3 cellular contexts compared by ENCODE assay signal in the genomic region with DNA sequence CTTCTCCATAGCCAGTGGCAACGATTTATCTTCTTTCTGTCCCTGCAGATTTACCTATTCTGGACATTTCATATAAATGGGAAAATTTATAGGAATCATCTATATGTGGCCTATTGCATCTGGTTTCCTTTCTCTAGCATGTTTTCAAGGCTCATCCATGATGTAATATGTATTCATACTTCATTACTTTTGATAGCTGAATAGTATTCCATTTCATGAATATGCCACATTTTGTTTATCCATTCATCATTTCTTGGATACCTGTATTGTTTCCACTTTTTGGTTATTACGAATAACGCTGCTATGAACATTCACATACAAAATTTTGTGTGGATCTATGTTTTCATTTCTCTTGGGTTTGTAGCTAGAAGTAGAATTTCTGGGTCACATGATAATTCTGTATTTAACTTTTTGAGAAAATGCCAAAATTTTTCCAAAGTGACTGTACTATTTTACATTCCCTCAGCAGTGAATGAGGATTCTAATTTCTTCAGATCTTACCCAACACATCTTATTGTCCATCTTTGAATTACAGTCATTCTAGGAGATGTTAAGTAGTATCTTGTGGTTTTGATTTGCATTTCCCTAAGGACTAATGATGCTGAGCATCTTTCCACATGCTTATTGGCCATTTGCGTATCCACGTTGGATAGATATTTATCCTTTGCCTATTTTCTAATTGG.
TF ChIP-seq lines count a peak whose summit lies in the region.

No MANE protein-coding gene starts in this region.

TF ChIP-seq in SK-N-SH treated with all-trans-retinoic acid at 6 μM for 48 hours, 23 proteins besides CTCF, POLR2A, EP300 and RAD21:
- TF ChIP-seq BACH2 (CRISPR knock-in tag; IDR thresholded peaks at IDR 0.05; ENCODE audit: borderline replicate concordance), result no peak
- TF ChIP-seq ZNF8 (CRISPR knock-in tag; IDR thresholded peaks at IDR 0.05), result peak; percentile 52; the same call in 1 of the 2 replicates
TF ChIP-seq in SK-N-SH treated with all-trans-retinoic acid at 6 μM for 48 hours: peak in this region for 1.

TF ChIP-seq in SK-N-SH, 30 proteins besides CTCF, POLR2A, EP300 and RAD21:
- TF ChIP-seq NFIC (IDR thresholded peaks at IDR 0.05; ENCODE audit: borderline replicate concordance) (no peak), JUND (IDR thresholded peaks at IDR 0.05) (no peak), RXRA (IDR thresholded peaks at IDR 0.05; ENCODE audit: borderline replicate concordance, low read depth) (no peak), RCOR1 (IDR thresholded peaks at IDR 0.05; ENCODE audit: low read length) (no peak), TCF12 (IDR thresholded peaks at IDR 0.05) (no peak), SIN3A (IDR thresholded peaks at IDR 0.05; ENCODE audit: borderline replicate concordance, low read depth, low read length) (no peak), MEF2A (IDR thresholded peaks at IDR 0.05; ENCODE audit: borderline replicate concordance, low read depth) (no peak)
- TF ChIP-seq, protein P1, sequence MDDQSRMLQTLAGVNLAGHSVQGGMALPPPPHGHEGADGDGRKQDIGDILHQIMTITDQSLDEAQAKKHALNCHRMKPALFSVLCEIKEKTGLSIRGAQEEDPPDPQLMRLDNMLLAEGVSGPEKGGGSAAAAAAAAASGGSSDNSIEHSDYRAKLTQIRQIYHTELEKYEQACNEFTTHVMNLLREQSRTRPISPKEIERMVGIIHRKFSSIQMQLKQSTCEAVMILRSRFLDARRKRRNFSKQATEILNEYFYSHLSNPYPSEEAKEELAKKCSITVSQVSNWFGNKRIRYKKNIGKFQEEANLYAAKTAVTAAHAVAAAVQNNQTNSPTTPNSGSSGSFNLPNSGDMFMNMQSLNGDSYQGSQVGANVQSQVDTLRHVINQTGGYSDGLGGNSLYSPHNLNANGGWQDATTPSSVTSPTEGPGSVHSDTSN (IDR thresholded peaks at IDR 0.05), result no peak
- TF ChIP-seq, protein P2, sequence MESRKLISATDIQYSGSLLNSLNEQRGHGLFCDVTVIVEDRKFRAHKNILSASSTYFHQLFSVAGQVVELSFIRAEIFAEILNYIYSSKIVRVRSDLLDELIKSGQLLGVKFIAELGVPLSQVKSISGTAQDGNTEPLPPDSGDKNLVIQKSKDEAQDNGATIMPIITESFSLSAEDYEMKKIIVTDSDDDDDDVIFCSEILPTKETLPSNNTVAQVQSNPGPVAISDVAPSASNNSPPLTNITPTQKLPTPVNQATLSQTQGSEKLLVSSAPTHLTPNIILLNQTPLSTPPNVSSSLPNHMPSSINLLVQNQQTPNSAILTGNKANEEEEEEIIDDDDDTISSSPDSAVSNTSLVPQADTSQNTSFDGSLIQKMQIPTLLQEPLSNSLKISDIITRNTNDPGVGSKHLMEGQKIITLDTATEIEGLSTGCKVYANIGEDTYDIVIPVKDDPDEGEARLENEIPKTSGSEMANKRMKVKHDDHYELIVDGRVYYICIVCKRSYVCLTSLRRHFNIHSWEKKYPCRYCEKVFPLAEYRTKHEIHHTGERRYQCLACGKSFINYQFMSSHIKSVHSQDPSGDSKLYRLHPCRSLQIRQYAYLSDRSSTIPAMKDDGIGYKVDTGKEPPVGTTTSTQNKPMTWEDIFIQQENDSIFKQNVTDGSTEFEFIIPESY (IDR thresholded peaks at IDR 0.05; ENCODE audit: borderline replicate concordance, low read depth), result no peak
TF ChIP-seq in SK-N-SH: peak in this region for 0.

TF ChIP-seq in HepG2, 621 proteins besides CTCF, POLR2A, EP300 and RAD21:
- TF ChIP-seq ZNF577 (CRISPR knock-in tag; IDR thresholded peaks at IDR 0.05; ENCODE audit: borderline replicate concordance, low read depth) (no peak), NCOR1 (IDR thresholded peaks at IDR 0.05; ENCODE audit: borderline replicate concordance, low read length) (no peak), ZNF629 (CRISPR knock-in tag; conservative IDR thresholded peaks at IDR 0.05) (no peak), ZNF367 (CRISPR knock-in tag; IDR thresholded peaks at IDR 0.05; ENCODE audit: borderline replicate concordance) (no peak), KAT7 (CRISPR knock-in tag; IDR thresholded peaks at IDR 0.05; ENCODE audit: borderline replicate concordance) (no peak), ZNF850 (CRISPR knock-in tag; conservative IDR thresholded peaks at IDR 0.05) (no peak), NFE2L1 (CRISPR knock-in tag; IDR thresholded peaks at IDR 0.05; ENCODE audit: borderline replicate concordance) (no peak), MATR3 (CRISPR knock-in tag; IDR thresholded peaks at IDR 0.05) (no peak), FOSL1 (CRISPR knock-in tag; IDR thresholded peaks at IDR 0.05; ENCODE audit: borderline replicate concordance) (no peak), SMARCC2 (IDR thresholded peaks at IDR 0.05) (no peak), PPARG (CRISPR knock-in tag; conservative IDR thresholded peaks at IDR 0.05) (no peak), LCORL (IDR thresholded peaks at IDR 0.05) (no peak), LCORL (CRISPR knock-in tag; IDR thresholded peaks at IDR 0.05) (no peak), ZNF558 (CRISPR knock-in tag; IDR thresholded peaks at IDR 0.05; ENCODE audit: borderline replicate concordance) (no peak), CHD4 (IDR thresholded peaks at IDR 0.05; ENCODE audit: borderline replicate concordance, low read length) (no peak)
- TF ChIP-seq, protein P3, sequence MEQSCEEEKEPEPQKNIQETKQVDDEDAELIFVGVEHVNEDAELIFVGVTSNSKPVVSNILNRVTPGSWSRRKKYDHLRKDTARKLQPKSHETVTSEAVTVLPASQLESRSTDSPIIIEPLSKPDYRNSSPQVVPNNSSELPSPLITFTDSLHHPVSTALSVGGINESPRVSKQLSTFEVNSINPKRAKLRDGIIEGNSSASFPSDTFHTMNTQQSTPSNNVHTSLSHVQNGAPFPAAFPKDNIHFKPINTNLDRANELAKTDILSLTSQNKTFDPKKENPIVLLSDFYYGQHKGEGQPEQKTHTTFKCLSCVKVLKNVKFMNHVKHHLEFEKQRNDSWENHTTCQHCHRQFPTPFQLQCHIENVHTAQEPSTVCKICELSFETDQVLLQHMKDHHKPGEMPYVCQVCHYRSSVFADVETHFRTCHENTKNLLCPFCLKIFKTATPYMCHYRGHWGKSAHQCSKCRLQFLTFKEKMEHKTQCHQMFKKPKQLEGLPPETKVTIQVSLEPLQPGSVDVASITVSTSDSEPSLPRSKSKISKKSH (CRISPR knock-in tag; IDR thresholded peaks at IDR 0.05; ENCODE audit: borderline replicate concordance), result no peak
- TF ChIP-seq, protein P4, sequence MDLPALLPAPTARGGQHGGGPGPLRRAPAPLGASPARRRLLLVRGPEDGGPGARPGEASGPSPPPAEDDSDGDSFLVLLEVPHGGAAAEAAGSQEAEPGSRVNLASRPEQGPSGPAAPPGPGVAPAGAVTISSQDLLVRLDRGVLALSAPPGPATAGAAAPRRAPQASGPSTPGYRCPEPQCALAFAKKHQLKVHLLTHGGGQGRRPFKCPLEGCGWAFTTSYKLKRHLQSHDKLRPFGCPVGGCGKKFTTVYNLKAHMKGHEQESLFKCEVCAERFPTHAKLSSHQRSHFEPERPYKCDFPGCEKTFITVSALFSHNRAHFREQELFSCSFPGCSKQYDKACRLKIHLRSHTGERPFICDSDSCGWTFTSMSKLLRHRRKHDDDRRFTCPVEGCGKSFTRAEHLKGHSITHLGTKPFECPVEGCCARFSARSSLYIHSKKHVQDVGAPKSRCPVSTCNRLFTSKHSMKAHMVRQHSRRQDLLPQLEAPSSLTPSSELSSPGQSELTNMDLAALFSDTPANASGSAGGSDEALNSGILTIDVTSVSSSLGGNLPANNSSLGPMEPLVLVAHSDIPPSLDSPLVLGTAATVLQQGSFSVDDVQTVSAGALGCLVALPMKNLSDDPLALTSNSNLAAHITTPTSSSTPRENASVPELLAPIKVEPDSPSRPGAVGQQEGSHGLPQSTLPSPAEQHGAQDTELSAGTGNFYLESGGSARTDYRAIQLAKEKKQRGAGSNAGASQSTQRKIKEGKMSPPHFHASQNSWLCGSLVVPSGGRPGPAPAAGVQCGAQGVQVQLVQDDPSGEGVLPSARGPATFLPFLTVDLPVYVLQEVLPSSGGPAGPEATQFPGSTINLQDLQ (CRISPR knock-in tag; IDR thresholded peaks at IDR 0.05), result no peak
- TF ChIP-seq, protein P5, sequence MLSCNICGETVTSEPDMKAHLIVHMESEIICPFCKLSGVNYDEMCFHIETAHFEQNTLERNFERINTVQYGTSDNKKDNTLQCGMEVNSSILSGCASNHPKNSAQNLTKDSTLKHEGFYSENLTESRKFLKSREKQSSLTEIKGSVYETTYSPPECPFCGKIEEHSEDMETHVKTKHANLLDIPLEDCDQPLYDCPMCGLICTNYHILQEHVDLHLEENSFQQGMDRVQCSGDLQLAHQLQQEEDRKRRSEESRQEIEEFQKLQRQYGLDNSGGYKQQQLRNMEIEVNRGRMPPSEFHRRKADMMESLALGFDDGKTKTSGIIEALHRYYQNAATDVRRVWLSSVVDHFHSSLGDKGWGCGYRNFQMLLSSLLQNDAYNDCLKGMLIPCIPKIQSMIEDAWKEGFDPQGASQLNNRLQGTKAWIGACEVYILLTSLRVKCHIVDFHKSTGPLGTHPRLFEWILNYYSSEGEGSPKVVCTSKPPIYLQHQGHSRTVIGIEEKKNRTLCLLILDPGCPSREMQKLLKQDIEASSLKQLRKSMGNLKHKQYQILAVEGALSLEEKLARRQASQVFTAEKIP (CRISPR knock-in tag; IDR thresholded peaks at IDR 0.05; ENCODE audit: borderline replicate concordance), result no peak
